In genomic region chr11:8097062-8097814, GRCh38 we compare ENCODE assay signal across 22 cellular contexts. TPM values are rescaled to one million over a fixed set of nuclear protein-coding genes. Genes with fewer than 3 reads are reported as not detected.
"Had no signal": no experiment of that assay in that cellular context is flagged by ENCODE, and none has a peak within 500 bp of the region (broad histone marks: within the 10 kb centered on the region; RNA-seq: fewer than 3 reads in every experiment).

No MANE protein-coding gene starts in this region.

- FAIRE-seq: endothelial cell of umbilical vein, TTC549 had no signal

- H3K9me3 ChIP-seq: adrenal gland, colonic mucosa, esophagus squamous epithelium, prostate gland, right lobe of liver, tibial artery, uterus had no signal

- H3K4me1 ChIP-seq: colonic mucosa, prostate gland, right lobe of liver, uterus had no signal

- H3K27me3 Mint-ChIP-seq: activated CD4-positive, alpha-beta T cell treated with anti-CD3 and anti-CD28 coated beads, Interleukin-2, amount 10 ng/mL, durations not matched to agents 7 days and 5 days; activated T-helper 17 cell treated with anti-CD3 and anti-CD28 coated beads, Interleukin-2, amount 50 U/mL, for 72 hours; memory B cell had no signal

- DNase-seq: activated CD4-positive, alpha-beta T cell treated with anti-CD3 and anti-CD28 coated beads, Interleukin-2, amount 10 ng/mL, durations not matched to agents 7 days and 5 days; activated CD4-positive, CD25-positive, alpha-beta regulatory T cell; activated naive CD4-positive, alpha-beta T cell treated with anti-CD3 and anti-CD28 coated beads, Interleukin-2, amount 50 U/mL, for 16 hours; esophagus squamous epithelium; foreskin fibroblast; hippocampal formation; left ventricle myocardium superior; natural killer cell; nucleus accumbens; stimulated activated CD4-positive, alpha-beta T cell treated with anti-CD3 and anti-CD28 coated beads, Interleukin-1b, Interleukin-23, amount 100 ng/mL, for 48 hours; tibial artery; uterus had no signal

- H3K4me3 ChIP-seq: adrenal gland, cardiac muscle cell, colonic mucosa, esophagus squamous epithelium, prostate gland, right lobe of liver, tibial artery, uterus had no signal

- H3K27me3 ChIP-seq: adrenal gland, cardiac muscle cell, colonic mucosa, esophagus squamous epithelium, right lobe of liver, tibial artery, uterus had no signal

- H3K4me1 Mint-ChIP-seq: activated CD4-positive, alpha-beta T cell treated with anti-CD3 and anti-CD28 coated beads, Interleukin-2, amount 10 ng/mL, durations not matched to agents 7 days and 5 days; activated T-helper 17 cell treated with anti-CD3 and anti-CD28 coated beads, Interleukin-2, amount 50 U/mL, for 72 hours; natural killer cell; stimulated activated effector memory CD8-positive, alpha-beta T cell treated with anti-CD3 and anti-CD28 coated beads, Interleukin-12 subunit alpha, Interleukin-12 subunit beta, amount 100 ng/mL, for 72 hours had no signal

- H3K9me3 Mint-ChIP-seq: activated CD4-positive, alpha-beta T cell treated with anti-CD3 and anti-CD28 coated beads, Interleukin-2, amount 10 ng/mL, durations not matched to agents 7 days and 5 days; activated T-helper 17 cell treated with anti-CD3 and anti-CD28 coated beads, Interleukin-2, amount 50 U/mL, for 72 hours; memory B cell; natural killer cell; stimulated activated effector memory CD8-positive, alpha-beta T cell treated with anti-CD3 and anti-CD28 coated beads, Interleukin-12 subunit alpha, Interleukin-12 subunit beta, amount 100 ng/mL, for 72 hours had no signal

- H3K27ac ChIP-seq: adrenal gland, cardiac muscle cell, colonic mucosa, esophagus squamous epithelium, prostate gland, right lobe of liver, tibial artery had no signal

- H3K36me3 Mint-ChIP-seq: memory B cell; natural killer cell; stimulated activated effector memory CD8-positive, alpha-beta T cell treated with anti-CD3 and anti-CD28 coated beads, Interleukin-12 subunit alpha, Interleukin-12 subunit beta, amount 100 ng/mL, for 72 hours had no signal

- H3K4me3 Mint-ChIP-seq: activated CD4-positive, alpha-beta T cell treated with anti-CD3 and anti-CD28 coated beads, Interleukin-2, amount 10 ng/mL, durations not matched to agents 7 days and 5 days; activated T-helper 17 cell treated with anti-CD3 and anti-CD28 coated beads, Interleukin-2, amount 50 U/mL, for 72 hours; memory B cell; natural killer cell; stimulated activated effector memory CD8-positive, alpha-beta T cell treated with anti-CD3 and anti-CD28 coated beads, Interleukin-12 subunit alpha, Interleukin-12 subunit beta, amount 100 ng/mL, for 72 hours had no signal

- H3K36me3 ChIP-seq: colonic mucosa, prostate gland, right lobe of liver, uterus had no signal

- H3K27ac Mint-ChIP-seq: activated CD4-positive, alpha-beta T cell treated with anti-CD3 and anti-CD28 coated beads, Interleukin-2, amount 10 ng/mL, durations not matched to agents 7 days and 5 days; activated T-helper 17 cell treated with anti-CD3 and anti-CD28 coated beads, Interleukin-2, amount 50 U/mL, for 72 hours; memory B cell; natural killer cell; stimulated activated effector memory CD8-positive, alpha-beta T cell treated with anti-CD3 and anti-CD28 coated beads, Interleukin-12 subunit alpha, Interleukin-12 subunit beta, amount 100 ng/mL, for 72 hours had no signal

RNA-seq across cellular contexts. Expression of gene TUB, which starts 16.2 kb away (rescaled TPM):
- total RNA-seq: natural killer cell had no signal
